In the genomic region with DNA sequence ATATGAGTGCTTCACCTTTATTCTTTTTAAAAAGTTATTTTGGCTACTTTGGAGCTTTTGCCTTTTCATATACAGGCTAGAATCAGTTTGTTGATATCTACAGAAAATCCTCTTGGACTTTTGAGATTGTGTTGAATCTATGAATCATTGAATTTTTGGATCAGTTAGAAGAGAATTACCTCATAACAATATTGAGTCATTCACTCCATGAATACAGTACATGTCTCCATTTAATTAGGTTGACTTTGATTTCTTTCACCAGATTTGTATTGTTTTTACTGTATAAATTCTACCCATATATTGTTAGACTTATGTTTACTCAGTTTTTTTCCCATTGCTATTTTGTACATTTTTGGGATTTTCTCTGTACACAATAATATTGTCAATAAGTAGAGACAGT, we compare ENCODE assay signal across 14 cellular contexts. TPM values are rescaled to one million over a fixed set of nuclear protein-coding genes. Genes with fewer than 3 reads are reported as not detected.
DNase-seq lines count a peak whose midpoint lies in the region; ATAC-seq, FAIRE-seq and TF ChIP-seq lines count a peak whose summit lies in the region.
"Had no signal": no experiment of that assay in that cellular context is flagged by ENCODE, and none has a peak within 500 bp of the region (broad histone marks: within the 10 kb centered on the region; RNA-seq: fewer than 3 reads in every experiment).

No MANE protein-coding gene starts in this region.

- intact Hi-C loops in PC-9 (cut with micrococcal nuclease; ENCODE audit: unreplicated experiment), result no loop called here
- intact Hi-C loops in endothelial cell of umbilical vein (cut with micrococcal nuclease), result no loop called here

- ATAC-seq in HG03196 (IDR thresholded peaks at IDR 0.05; ENCODE audit: unreplicated experiment), result no peak

- H3K79me2 ChIP-seq in PC-9 (ENCODE audit: low read depth) (peaks cover 82% of the 10 kb centered on the region), endothelial cell of umbilical vein (ENCODE audit: control insufficient read depth, insufficient read depth, low read length) (peaks cover 87% of the 10 kb centered on the region)

- H3K4me1 Mint-ChIP-seq in osteocyte (ENCODE audit: unreplicated experiment), result peaks cover 35% of the 10 kb centered on the region

- H2AFZ ChIP-seq in PC-9 (no peak overlapping the region), endothelial cell of umbilical vein (ENCODE audit: low read depth, low read length) (no peak overlapping the region)

- H3K4me2 ChIP-seq in PC-9 (no peak overlapping the region), endothelial cell of umbilical vein (ENCODE audit: insufficient read depth, low read length) (peak overlapping the region; percentile 28)

- H4K20me1 ChIP-seq in PC-9 (ENCODE audit: insufficient read depth), result peaks cover 35% of the 10 kb centered on the region
- peaks cover 12% of the 10 kb centered on the region for H4K20me1 ChIP-seq in endothelial cell of umbilical vein (replicated peaks; ENCODE audit: control insufficient read depth, extremely low read depth, insufficient read depth, low read length)

- H3K4me3 ChIP-seq in PC-9, result no peak overlapping the region
- H3K4me3 ChIP-seq in endothelial cell of umbilical vein (replicated peaks in 1 of 3; ENCODE audit: insufficient read depth in 1 of 3, low read depth in 1 of 3, low read length in 3 of 3), result no peak overlapping the region
- H3K4me3 ChIP-seq: stomach had no signal

- H3K4me1 ChIP-seq in PC-9 (replicated peaks; ENCODE audit: insufficient read depth), result peaks cover 14% of the 10 kb centered on the region; the same call in 1 of the 2 replicates
- peaks cover 21% of the 10 kb centered on the region for H3K4me1 ChIP-seq in endothelial cell of umbilical vein (ENCODE audit: control insufficient read depth, extremely low read depth, insufficient read depth, low read length)

- no peaks in the 10 kb centered on the region for H3K9me2 ChIP-seq in PC-9 (ENCODE audit: insufficient read depth)

- CTCF ChIA-PET in PC-9 (lab: Charles Lee) (interaction anchor here (0.6 kb wide), 1 partner anchor 334 kb away, joined by 8 read pairs; no protein-coding TSS in a partner anchor), endothelial cell of umbilical vein (lab: Charles Lee) (no interaction called here)

- peak; percentile 52 for FAIRE-seq in G401.6 (lab: Jason Lieb, UNC)
- no peak for FAIRE-seq in endothelial cell of umbilical vein (lab: Jason Lieb, UNC)
- FAIRE-seq: H1 had no signal

- H3K27ac Mint-ChIP-seq in osteocyte (ENCODE audit: unreplicated experiment), result no peak overlapping the region
- H3K27ac Mint-ChIP-seq: activated naive CD4-positive, alpha-beta T cell treated with anti-CD3 and anti-CD28 coated beads, Interleukin-2, amount 10 ng/mL, durations not matched to agents 7 days and 5 days had no signal

- H3K36me3 Mint-ChIP-seq in osteocyte (ENCODE audit: unreplicated experiment), result peaks cover 14% of the 10 kb centered on the region

- H3K27me3 ChIP-seq in PC-9 (ENCODE audit: insufficient read depth, low read depth) (no peaks in the 10 kb centered on the region), endothelial cell of umbilical vein (ENCODE audit: control insufficient read depth in 2 of 2, insufficient read depth in 2 of 2, low read length in 2 of 2) (no peaks in the 10 kb centered on the region)
- H3K27me3 ChIP-seq: stomach had no signal

- no peak for TF ChIP-seq POLR2A in endothelial cell of umbilical vein (IDR thresholded peaks at IDR 0.05; ENCODE audit: low read depth, low read length)

- dilution Hi-C loops in endothelial cell of umbilical vein (cut with MboI; ENCODE audit: extremely low pct_ligation_motif_present, low sequenced_read_pairs), result no loop called here

- H3K9me3 Mint-ChIP-seq in osteocyte (ENCODE audit: unreplicated experiment), result no peaks in the 10 kb centered on the region
- H3K9me3 Mint-ChIP-seq: activated naive CD4-positive, alpha-beta T cell treated with anti-CD3 and anti-CD28 coated beads, Interleukin-2, amount 10 ng/mL, durations not matched to agents 7 days and 5 days had no signal

- TF ChIP-seq CTCF in PC-9 (conservative IDR thresholded peaks at IDR 0.05) (no peak), endothelial cell of umbilical vein (IDR thresholded peaks at IDR 0.05; ENCODE audit: extremely low read depth in 1 of 2, insufficient read depth in 1 of 2, low read depth in 1 of 2, low read length in 2 of 2) (no peak), GM20000 (IDR thresholded peaks at IDR 0.05; ENCODE audit: extremely low read depth, missing control alignments) (no peak), osteocyte (IDR thresholded peaks at IDR 0.05) (no peak)

- H3F3A ChIP-seq in PC-9 (ENCODE audit: insufficient read depth, low read depth), result peaks cover 13% of the 10 kb centered on the region; the same call in 1 of the 2 replicates

- H3K36me3 ChIP-seq in PC-9 (ENCODE audit: low read depth) (no peaks in the 10 kb centered on the region), endothelial cell of umbilical vein (ENCODE audit: control insufficient read depth in 2 of 2, extremely low read depth in 1 of 2, insufficient read depth in 2 of 2, low read length in 2 of 2) (peaks cover 0 to 3% of the 10 kb centered on the region in 2 experiments)

- no peaks in the 10 kb centered on the region for H3K27me3 Mint-ChIP-seq in osteocyte (ENCODE audit: unreplicated experiment)
- H3K27me3 Mint-ChIP-seq: activated naive CD4-positive, alpha-beta T cell treated with anti-CD3 and anti-CD28 coated beads, Interleukin-2, amount 10 ng/mL, durations not matched to agents 7 days and 5 days had no signal

- DNase-seq in PC-9 (no peak), endothelial cell of umbilical vein (ENCODE audit: low read depth, low spot score) (peak; percentile 53), renal cortical epithelial cell (ENCODE audit: low read depth) (peak; percentile 53), GM20000 (ENCODE audit: low spot score) (no peak), osteocyte (ENCODE audit: extremely low spot score, unreplicated experiment) (no peak)
- DNase-seq: activated naive CD4-positive, alpha-beta T cell treated with anti-CD3 and anti-CD28 coated beads, Interleukin-2, amount 10 ng/mL, durations not matched to agents 7 days and 5 days; Calu3; hippocampal formation; NCI-H187 treated with DMSO at 0.1 percent for 48 hours; NK-92 treated with Interleukin-12 subunit alpha and Interleukin-12 subunit beta, amount 100 ng/mL, for 24 hours; stomach had no signal

- no peak overlapping the region for H3K9ac ChIP-seq in endothelial cell of umbilical vein (replicated peaks; ENCODE audit: extremely low read depth, insufficient read depth, low read length)

- BruUV-seq in PC-9 (replicated peaks; lab: Mats Ljungman, UMichigan) (no TSS peak), endothelial cell of umbilical vein (replicated peaks; lab: Mats Ljungman, UMichigan) (no TSS peak)

- peak overlapping the region; percentile 18; the same call in 1 of the 2 replicates for H3K27ac ChIP-seq in PC-9
- H3K27ac ChIP-seq in endothelial cell of umbilical vein (ENCODE audit: insufficient read depth, low read depth, low read length), result no peak overlapping the region
- H3K27ac ChIP-seq: stomach had no signal

- POLR2A ChIA-PET in PC-9 (lab: Charles Lee; ENCODE audit: unreplicated experiment) (no interaction called here), endothelial cell of umbilical vein (lab: Charles Lee) (no interaction called here)

- H3K4me3 Mint-ChIP-seq in osteocyte (ENCODE audit: unreplicated experiment), result no peak overlapping the region
- H3K4me3 Mint-ChIP-seq: activated naive CD4-positive, alpha-beta T cell treated with anti-CD3 and anti-CD28 coated beads, Interleukin-2, amount 10 ng/mL, durations not matched to agents 7 days and 5 days had no signal

- no peaks in the 10 kb centered on the region for H3K9me1 ChIP-seq in endothelial cell of umbilical vein (replicated peaks; ENCODE audit: control insufficient read depth, extremely low read depth, insufficient read depth, low read length)

- no peaks in the 10 kb centered on the region for H3K9me3 ChIP-seq in PC-9 (ENCODE audit: insufficient read depth, low read depth)
- H3K9me3 ChIP-seq in endothelial cell of umbilical vein (replicated peaks; ENCODE audit: control insufficient read depth, insufficient read depth, low read length), result no peaks in the 10 kb centered on the region
- H3K9me3 ChIP-seq: stomach had no signal

TF ChIP-seq in endothelial cell of umbilical vein, 7 proteins besides CTCF, POLR2A, EP300 and RAD21:
- TF ChIP-seq JUN (IDR thresholded peaks at IDR 0.05; ENCODE audit: borderline replicate concordance, insufficient read depth, insufficient read length, low read depth) (peak; percentile 49), EZH2 (IDR thresholded peaks at IDR 0.05; ENCODE audit: borderline replicate concordance, low read depth, low read length, severe bottlenecking) (no peak), FOS (IDR thresholded peaks at IDR 0.05; ENCODE audit: borderline replicate concordance, insufficient read depth, low read length) (peak; percentile 61)

RNA-seq across cellular contexts. Expression of gene TAOK1, which starts 54.4 kb away (rescaled TPM):
- total RNA-seq in PC-9 (2021) (39.0 and 51.1 TPM in 2 replicates), endothelial cell of umbilical vein (64.3 and 82.2 TPM in 2 replicates), renal cortical epithelial cell (46.7 and 101 TPM in 2 replicates), osteocyte (79.7 and 81.1 TPM in 2 replicates)
- polyA plus RNA-seq in endothelial cell of umbilical vein, result 8.4 and 11.0 TPM in 2 replicates
- 10.3 and 10.6 TPM in 2 replicates for polyA plus RNA-seq in endothelial cell of umbilical vein (2011; cell fraction: cytosol; rRNA removed)
- 24.7 and 31.0 TPM in 2 replicates for polyA plus RNA-seq in endothelial cell of umbilical vein (2011; cell fraction: nucleus; rRNA removed)
- polyA plus RNA-seq in endothelial cell of umbilical vein (2012), result 24.9 and 30.5 TPM in 2 replicates
- polyA minus RNA-seq in endothelial cell of umbilical vein, result 57.2 and 85.8 TPM in 2 replicates
- polyA minus RNA-seq in endothelial cell of umbilical vein (2011; cell fraction: cytosol; rRNA and poly(A)+ RNA removed), result 33.6 TPM
- 48.5 and 72.7 TPM in 2 replicates for polyA minus RNA-seq in endothelial cell of umbilical vein (2011; cell fraction: nucleus; rRNA and poly(A)+ RNA removed)

Comparison
In these comparisons a context has a peak if more than half of its experiments do, and no peak if none do; other contexts are left out.
1. DNase-seq: peak in endothelial cell of umbilical vein (single experiment) and renal cortical epithelial cell (single experiment); none in PC-9 (0 of 2), GM20000 (single experiment) and osteocyte (single experiment).